ENCODE assay signal across 9 cellular contexts in genomic region chr1:79079770-79080169, GRCh38.
DNase-seq lines count a peak whose midpoint lies in the region; ATAC-seq and TF ChIP-seq lines count a peak whose summit lies in the region.
"Had no signal": no experiment of that assay in that cellular context is flagged by ENCODE, and none has a peak within 500 bp of the region (broad histone marks: within the 10 kb centered on the region; RNA-seq: fewer than 3 reads in every experiment).

No MANE protein-coding gene starts in this region.

- no peak overlapping the region for H3K4me3 Mint-ChIP-seq in stimulated activated effector memory CD8-positive, alpha-beta T cell treated with anti-CD3 and anti-CD28 coated beads, Interleukin-12 subunit alpha, Interleukin-12 subunit beta, amount 100 ng/mL, for 72 hours

- H3K9me3 Mint-ChIP-seq in stimulated activated effector memory CD8-positive, alpha-beta T cell treated with anti-CD3 and anti-CD28 coated beads, Interleukin-12 subunit alpha, Interleukin-12 subunit beta, amount 100 ng/mL, for 72 hours, result peaks cover 14% of the 10 kb centered on the region

- H3K36me3 Mint-ChIP-seq in stimulated activated effector memory CD8-positive, alpha-beta T cell treated with anti-CD3 and anti-CD28 coated beads, Interleukin-12 subunit alpha, Interleukin-12 subunit beta, amount 100 ng/mL, for 72 hours, result no peaks in the 10 kb centered on the region

- no peak for ATAC-seq in stimulated activated effector memory CD8-positive, alpha-beta T cell treated with anti-CD3 and anti-CD28 coated beads, Interleukin-12 subunit alpha, Interleukin-12 subunit beta, amount 100 ng/mL, for 72 hours
- ATAC-seq in HG03342 (IDR thresholded peaks at IDR 0.05; ENCODE audit: unreplicated experiment), result no peak
- ATAC-seq: mucosa of descending colon had no signal

- TF ChIP-seq CTCF in AG09309 (IDR thresholded peaks at IDR 0.05; ENCODE audit: control insufficient read depth, insufficient read depth, low read depth, low read length, missing control alignments), result no peak

- no peak overlapping the region for H3K27ac Mint-ChIP-seq in stimulated activated effector memory CD8-positive, alpha-beta T cell treated with anti-CD3 and anti-CD28 coated beads, Interleukin-12 subunit alpha, Interleukin-12 subunit beta, amount 100 ng/mL, for 72 hours

- no peak overlapping the region for H3K4me3 ChIP-seq in AG09309 (ENCODE audit: control insufficient read depth, low read depth, low read length)
- H3K4me3 ChIP-seq: mucosa of descending colon had no signal

- DNase-seq in AG09309 (ENCODE audit: low read depth) (peak; percentile 63), HS-27A (ENCODE audit: low read depth) (peak; percentile 84), astrocyte of the hippocampus (ENCODE audit: low read depth, low spot score) (peak; percentile 85), iris pigment epithelial cell (ENCODE audit: low read depth) (peak; percentile 88), KG1 (lab: John Stamatoyannopoulos, UW) (no peak), hypothalamus (lab: John Stamatoyannopoulos, UW) (no peak)
- DNase-seq in stimulated activated effector memory CD8-positive, alpha-beta T cell treated with anti-CD3 and anti-CD28 coated beads, Interleukin-12 subunit alpha, Interleukin-12 subunit beta, amount 100 ng/mL, for 72 hours (ENCODE audit: low spot score in 2 of 2), result no peak

- no peaks in the 10 kb centered on the region for H3K4me1 Mint-ChIP-seq in stimulated activated effector memory CD8-positive, alpha-beta T cell treated with anti-CD3 and anti-CD28 coated beads, Interleukin-12 subunit alpha, Interleukin-12 subunit beta, amount 100 ng/mL, for 72 hours

Comparison
In these comparisons a context has a peak if more than half of its experiments do, and no peak if none do; other contexts are left out.
1. DNase-seq: peak in AG09309 (single experiment), HS-27A (single experiment), astrocyte of the hippocampus (single experiment) and iris pigment epithelial cell (single experiment); none in KG1 (single experiment), stimulated activated effector memory CD8-positive, alpha-beta T cell treated with anti-CD3 and anti-CD28 coated beads, Interleukin-12 subunit alpha, Interleukin-12 subunit beta, amount 100 ng/mL, for 72 hours (0 of 2) and hypothalamus (0 of 51).